In genomic region chr16:71840052-71840451, GRCh38 we compare ENCODE assay signal across 30 cellular contexts. TPM values are rescaled to one million over a fixed set of nuclear protein-coding genes. Genes with fewer than 3 reads are reported as not detected.
DNase-seq lines count a peak whose midpoint lies in the region; TF ChIP-seq lines count a peak whose summit lies in the region.
"Had no signal": no experiment of that assay in that cellular context is flagged by ENCODE, and none has a peak within 500 bp of the region (broad histone marks: within the 10 kb centered on the region; RNA-seq: fewer than 3 reads in every experiment).

No MANE protein-coding gene starts in this region.

- no peaks in the 10 kb centered on the region for H4K20me1 ChIP-seq in GM23248 (ENCODE audit: insufficient read depth)

- H3K36me3 Mint-ChIP-seq in nephron (ENCODE audit: low read depth): no peaks in the 10 kb centered on the region

- H3F3A ChIP-seq in GM23248 (ENCODE audit: insufficient read depth): peaks cover 6% of the 10 kb centered on the region

- H3K4me2 ChIP-seq in GM23248 (ENCODE audit: unreplicated experiment): no peak overlapping the region

- no peak for TF ChIP-seq CTCF in AG10803 (conservative IDR thresholded peaks at IDR 0.05; ENCODE audit: low read length)
- TF ChIP-seq CTCF in nephron (IDR thresholded peaks at IDR 0.05; ENCODE audit: unreplicated experiment in 3 of 3): no peak

- in situ Hi-C loops in GM23248 (cut with MboI): no loop called here

- peaks cover 10% of the 10 kb centered on the region; the same call in 1 of the 2 replicates for H3K4me1 ChIP-seq in GM23248 (ENCODE audit: insufficient read depth)
- H3K4me1 ChIP-seq: foreskin keratinocyte had no signal

- peak overlapping the region; percentile 42 to 86 (median 76) for H3K27ac Mint-ChIP-seq in nephron
- H3K27ac Mint-ChIP-seq: activated CD4-positive, alpha-beta memory T cell treated with anti-CD3 and anti-CD28 coated beads, Interleukin-2, amount 10 ng/mL, durations not matched to agents 7 days and 5 days; progenitor cell of endocrine pancreas; T-helper 2 cell treated with Interferon-gamma antibody and Interleukin-4, amounts not matched to agents 5 μg/mL and 100 μg/mL, for 36 hours had no signal

- H2AFZ ChIP-seq in GM23248: no peak overlapping the region

- no peaks in the 10 kb centered on the region for H3K36me3 ChIP-seq in GM23248 (ENCODE audit: low read depth)
- H3K36me3 ChIP-seq: heart left ventricle, stomach, thyroid gland had no signal

- no peak overlapping the region for H3K4me3 ChIP-seq in AG10803 (ENCODE audit: low read length)
- H3K4me3 ChIP-seq in GM23248: no peak overlapping the region
- H3K4me3 ChIP-seq: heart left ventricle, stomach, thyroid gland had no signal

- WGBS in GM23248 (ENCODE audit: low coverage in 1 of 2, low lambda C conversion rate in 2 of 2, missing lambda C conversion rate in 2 of 2), 2 experiments: 10 to 11% methylated on average over 7 of the region's 7 CpGs

- H3K9me2 ChIP-seq in GM23248 (ENCODE audit: insufficient read depth): no peaks in the 10 kb centered on the region

- no peaks in the 10 kb centered on the region for H3K9me3 Mint-ChIP-seq in nephron
- H3K9me3 Mint-ChIP-seq: activated CD4-positive, alpha-beta memory T cell treated with anti-CD3 and anti-CD28 coated beads, Interleukin-2, amount 10 ng/mL, durations not matched to agents 7 days and 5 days; T-helper 2 cell treated with Interferon-gamma antibody and Interleukin-4, amounts not matched to agents 5 μg/mL and 100 μg/mL, for 36 hours had no signal

- H3K27me3 ChIP-seq in GM23248 (replicated peaks; ENCODE audit: insufficient read depth): no peaks in the 10 kb centered on the region
- H3K27me3 ChIP-seq: foreskin keratinocyte, heart left ventricle, stomach, thyroid gland had no signal

- no peaks in the 10 kb centered on the region for H3K4me1 Mint-ChIP-seq in nephron

- H3K9me3 ChIP-seq in GM23248 (ENCODE audit: low read depth): no peaks in the 10 kb centered on the region
- H3K9me3 ChIP-seq: heart left ventricle, stomach, thyroid gland had no signal

- DNase-seq in AG10803 (ENCODE audit: low read depth) (peak; percentile 87), GM23248 (peak; percentile 84), dedifferentiated amniotic fluid mesenchymal stem cell (ENCODE audit: extremely low spot score) (peak; percentile 41), ureter (ENCODE audit: low spot score) (no peak), NCI-H1048 (lab: John Stamatoyannopoulos, UW) (no peak), HuH-7.5 (ENCODE audit: low spot score) (no peak), DMS153 treated with DMSO at 0.1 percent for 48 hours (lab: John Stamatoyannopoulos, UW; ENCODE audit: unreplicated experiment) (no peak)
- DNase-seq: activated CD4-positive, alpha-beta memory T cell treated with anti-CD3 and anti-CD28 coated beads, Interleukin-2, amount 10 ng/mL, durations not matched to agents 7 days and 5 days; activated CD4-positive, alpha-beta T cell treated with anti-CD3 and anti-CD28 coated beads for 1 hour; activated CD8-positive, alpha-beta memory T cell treated with anti-CD3 and anti-CD28 coated beads, Interleukin-2, amount 50 U/mL, for 48 hours; activated naive CD4-positive, alpha-beta T cell treated with anti-CD3 and anti-CD28 coated beads, Interleukin-2, amount 50 U/mL, for 16 hours; COR-L47; DMS53; effector CD4-positive, alpha-beta T cell; foreskin keratinocyte; GDM1; heart left ventricle; kidney; left ventricle myocardium superior; MV-4-11; NCI-H146; NCI-H748 treated with DMSO at 0.1 percent for 48 hours; stimulated activated CD4-positive, alpha-beta T cell treated with anti-CD3 and anti-CD28 coated beads, Interleukin-12 subunit alpha, Interleukin-12 subunit beta, amount 100 ng/mL, for 4 hours; stimulated activated CD4-positive, alpha-beta T cell treated with anti-CD3 and anti-CD28 coated beads, Interleukin-2, amount 100 ng/mL, for 48 hours; stomach; thyroid gland had no signal

- H3K27ac ChIP-seq in GM23248: peak overlapping the region; percentile 50
- H3K27ac ChIP-seq: C4-2B, foreskin keratinocyte, heart left ventricle, stomach, thyroid gland had no signal

- H3K9ac ChIP-seq in GM23248: no peak overlapping the region

- no peak overlapping the region for H3K4me3 Mint-ChIP-seq in nephron
- H3K4me3 Mint-ChIP-seq: activated CD4-positive, alpha-beta memory T cell treated with anti-CD3 and anti-CD28 coated beads, Interleukin-2, amount 10 ng/mL, durations not matched to agents 7 days and 5 days; T-helper 2 cell treated with Interferon-gamma antibody and Interleukin-4, amounts not matched to agents 5 μg/mL and 100 μg/mL, for 36 hours had no signal

- no peaks in the 10 kb centered on the region for H3K27me3 Mint-ChIP-seq in nephron (ENCODE audit: low read depth)
- H3K27me3 Mint-ChIP-seq: activated CD4-positive, alpha-beta memory T cell treated with anti-CD3 and anti-CD28 coated beads, Interleukin-2, amount 10 ng/mL, durations not matched to agents 7 days and 5 days; progenitor cell of endocrine pancreas had no signal

- H3K79me2 ChIP-seq in GM23248 (ENCODE audit: insufficient read depth): no peaks in the 10 kb centered on the region

RNA-seq across cellular contexts. Expression of gene ATXN1L, which starts 5.7 kb away (rescaled TPM):
- 10.2 and 12.6 TPM in 2 replicates for total RNA-seq in GM23248 (2014; rRNA removed; shearing (Covaris generic))
- 6.2 and 6.8 TPM in 2 replicates for polyA plus RNA-seq in GM23248 (2016; fragmentation: Nextera tagmentation; extraction: Ambion mirVana)
- 28.5 TPM for total RNA-seq in ureter

RNA-seq across cellular contexts. Expression of gene AP1G1, which starts 31.4 kb away (rescaled TPM):
- total RNA-seq in GM23248 (2014; rRNA removed; shearing (Covaris generic)): 51.8 and 80.6 TPM in 2 replicates
- polyA plus RNA-seq in GM23248 (2016; fragmentation: Nextera tagmentation; extraction: Ambion mirVana): 25.8 and 26.2 TPM in 2 replicates
- total RNA-seq in ureter: 117 TPM

RNA-seq across cellular contexts. Expression of gene ZNF821, which starts 43.9 kb away (rescaled TPM):
- total RNA-seq in GM23248 (2014; rRNA removed; shearing (Covaris generic)): 17.8 and 21.4 TPM in 2 replicates
- polyA plus RNA-seq in GM23248 (2016; fragmentation: Nextera tagmentation; extraction: Ambion mirVana): 5.7 and 6.3 TPM in 2 replicates
- 5.7 TPM for total RNA-seq in ureter

RNA-seq across cellular contexts. Expression of gene IST1, which starts 55.3 kb away (rescaled TPM):
- 149 and 175 TPM in 2 replicates for total RNA-seq in GM23248 (2014; rRNA removed; shearing (Covaris generic))
- 102 and 113 TPM in 2 replicates for polyA plus RNA-seq in GM23248 (2016; fragmentation: Nextera tagmentation; extraction: Ambion mirVana)
- 176 TPM for total RNA-seq in ureter

Comparison
In these comparisons a context has a peak if more than half of its experiments do, and no peak if none do; other contexts are left out.
1. DNase-seq: peak in AG10803 (single experiment), GM23248 (single experiment) and dedifferentiated amniotic fluid mesenchymal stem cell (single experiment); none in ureter (single experiment), NCI-H1048 (single experiment), HuH-7.5 (single experiment) and DMS153 treated with DMSO at 0.1 percent for 48 hours (single experiment).